Comparison of ENCODE assay signal across 8 cellular contexts in genomic region chr11:723120-723883, GRCh38. TPM values are rescaled to one million over a fixed set of nuclear protein-coding genes. Genes with fewer than 3 reads are reported as not detected.
A peak's percentile ranks its signal among the peaks of the same experiment; 100 is the strongest.
DNase-seq lines count a peak whose midpoint lies in the region; ATAC-seq and TF ChIP-seq lines count a peak whose summit lies in the region.

No MANE protein-coding gene starts in this region.

- WGBS in psoas muscle, 3 donors = 43 to 56% (median 51%) methylated on average over 8 of the region's 8 CpGs

- intact Hi-C loops in Right ventricle myocardium superior (cut with DNase I) (loop anchor here (10.0 kb wide), 2 partner anchors 59 to 169 kb away; no protein-coding TSS in a partner anchor), psoas muscle (cut with DNase I) (loop anchor here (2.0 to 5.0 kb wide), 3 partner anchors 61 to 169 kb away; no protein-coding TSS in a partner anchor)

- no peak overlapping the region for H3K27ac ChIP-seq in cardiac muscle cell
- no peak overlapping the region for H3K27ac ChIP-seq in psoas muscle
- H3K27ac ChIP-seq in effector memory CD4-positive, alpha-beta T cell (ENCODE audit: insufficient read depth, low read length, poor library complexity, severe bottlenecking) = no peak overlapping the region

- no peak for ATAC-seq in Right ventricle myocardium superior (ENCODE audit: poor library complexity)
- peak in 2 of 4 donors; percentile 25 to 29 for ATAC-seq in psoas muscle
- ATAC-seq in GM18511 (IDR thresholded peaks at IDR 0.05; ENCODE audit: unreplicated experiment) = no peak

- H3K36me3 ChIP-seq in cardiac muscle cell (no peaks in the 10 kb centered on the region), psoas muscle (ENCODE audit: insufficient read depth in 1 of 2, low read depth in 1 of 2) (no peaks in the 10 kb centered on the region)
- H3K36me3 ChIP-seq in effector memory CD4-positive, alpha-beta T cell (ENCODE audit: control insufficient read depth, insufficient read depth, low read length) = no peaks in the 10 kb centered on the region

- H3K27me3 ChIP-seq in cardiac muscle cell = peaks cover 74% of the 10 kb centered on the region
- H3K27me3 ChIP-seq in psoas muscle (ENCODE audit: insufficient read depth in 3 of 3, low read length in 2 of 3) = peaks cover 0 to 80% (median 39%) of the 10 kb centered on the region in 3 donors
- peaks cover 10% of the 10 kb centered on the region for H3K27me3 ChIP-seq in effector memory CD4-positive, alpha-beta T cell (replicated peaks; ENCODE audit: control insufficient read depth, insufficient read depth, low read length, poor library complexity, severe bottlenecking)

- peak; percentile 54 to 68 for DNase-seq in cardiac muscle cell (ENCODE audit: low read depth in 1 of 2, low spot score in 1 of 2)
- DNase-seq in Right ventricle myocardium superior = no peak
- peak; percentile 40 for DNase-seq in NCI-H2029 (lab: John Stamatoyannopoulos, UW)
- DNase-seq in activated CD8-positive, alpha-beta memory T cell treated with anti-CD3 and anti-CD28 coated beads, Interleukin-2, amount 50 U/mL, for 4 hours = peak; percentile 59
- peak; percentile 64 for DNase-seq in fibroblast of peridontal ligament (ENCODE audit: extremely low read depth)
- DNase-seq in psoas muscle = peak in 1 of 2 donors; percentile 31
- DNase-seq in effector memory CD4-positive, alpha-beta T cell = no peak

- H3K4me1 ChIP-seq in cardiac muscle cell (ENCODE audit: low read depth) (no peaks in the 10 kb centered on the region), psoas muscle (peaks cover 14% of the 10 kb centered on the region)
- H3K4me1 ChIP-seq in effector memory CD4-positive, alpha-beta T cell (ENCODE audit: control insufficient read depth, insufficient read depth, low read length, poor library complexity, severe bottlenecking) = peaks cover 47% of the 10 kb centered on the region

- H3K4me3 ChIP-seq in cardiac muscle cell (no peak overlapping the region), psoas muscle (no peak overlapping the region)
- no peak overlapping the region for H3K4me3 ChIP-seq in effector memory CD4-positive, alpha-beta T cell (ENCODE audit: insufficient read depth, low read depth, low read length, poor library complexity, severe bottlenecking)

- H3K9me3 ChIP-seq in cardiac muscle cell (ENCODE audit: low read depth) = no peaks in the 10 kb centered on the region
- no peaks in the 10 kb centered on the region for H3K9me3 ChIP-seq in psoas muscle
- no peaks in the 10 kb centered on the region for H3K9me3 ChIP-seq in effector memory CD4-positive, alpha-beta T cell (ENCODE audit: control insufficient read depth, low read length)

- TF ChIP-seq CTCF in cardiac muscle cell (IDR thresholded peaks at IDR 0.05; ENCODE audit: low read depth, low read length) = peak; percentile 54
- TF ChIP-seq CTCF in psoas muscle (IDR thresholded peaks at IDR 0.05) = peak; percentile 56

RNA-seq across cellular contexts. Expression of gene EPS8L2, which starts 17.3 kb away (rescaled TPM):
- 18.9 and 22.6 TPM in 2 replicates for total RNA-seq in cardiac muscle cell
- 25.7 and 27.4 TPM in 2 replicates for polyA plus RNA-seq in cardiac muscle cell
- 3.2 TPM for total RNA-seq in Right ventricle myocardium superior
- total RNA-seq in psoas muscle = 1 to 10 TPM in 3 of 4 donors, under 1 TPM in 1; 0.89 to 3.1 (median 1.5) TPM
- polyA plus RNA-seq in psoas muscle = under 1 TPM; 0.47 to 0.63 (median 0.56) TPM

RNA-seq across cellular contexts. Expression of gene TALDO1, which starts 24.0 kb away (rescaled TPM):
- 144 and 158 TPM in 2 replicates for total RNA-seq in cardiac muscle cell
- polyA plus RNA-seq in cardiac muscle cell = 163 and 174 TPM in 2 replicates
- total RNA-seq in Right ventricle myocardium superior = 90.1 TPM
- total RNA-seq in psoas muscle = 100 to 1,000 TPM in 1 of 4 donors, 10 to 100 TPM in 3; 77.7 to 140 (median 81.8) TPM
- 10 to 100 TPM; 58.7 to 77.6 (median 65.9) TPM for polyA plus RNA-seq in psoas muscle

RNA-seq across cellular contexts. Expression of gene TMEM80, which starts 27.7 kb away (rescaled TPM):
- total RNA-seq in cardiac muscle cell (53.4 and 70.5 TPM in 2 replicates), Right ventricle myocardium superior (9.1 TPM), psoas muscle (10 to 100 TPM in 2 of 4 donors, 1 to 10 TPM in 2; 5.9 to 15.7 (median 9.7) TPM)
- polyA plus RNA-seq in cardiac muscle cell (72.3 and 93.5 TPM in 2 replicates), psoas muscle (10 to 100 TPM in 2 of 3 donors, 1 to 10 TPM in 1; 7.4 to 16.3 (median 10.1) TPM)

RNA-seq across cellular contexts. Expression of gene DEAF1, which starts 28.3 kb away (rescaled TPM):
- 80.0 and 90.0 TPM in 2 replicates for total RNA-seq in cardiac muscle cell
- polyA plus RNA-seq in cardiac muscle cell = 88.6 and 124 TPM in 2 replicates
- 22.1 TPM for total RNA-seq in Right ventricle myocardium superior
- 10 to 100 TPM; 15.0 to 30.0 (median 21.0) TPM for total RNA-seq in psoas muscle
- polyA plus RNA-seq in psoas muscle = 10 to 100 TPM; 12.5 to 18.1 (median 15.3) TPM

RNA-seq across cellular contexts. Expression of gene GATD1, which starts 54.0 kb away (rescaled TPM):
- total RNA-seq in cardiac muscle cell = 62.2 and 64.1 TPM in 2 replicates
- polyA plus RNA-seq in cardiac muscle cell = 27.9 and 60.4 TPM in 2 replicates
- total RNA-seq in Right ventricle myocardium superior = 17.4 TPM
- total RNA-seq in psoas muscle = 10 to 100 TPM; 13.6 to 32.6 (median 22.2) TPM
- 10 to 100 TPM; 11.0 to 20.9 (median 17.7) TPM for polyA plus RNA-seq in psoas muscle

Comparison
In these comparisons a context has a peak if more than half of its experiments do, and no peak if none do; other contexts are left out.
1. DNase-seq: peak in cardiac muscle cell (2 of 2), NCI-H2029 (single experiment), activated CD8-positive, alpha-beta memory T cell treated with anti-CD3 and anti-CD28 coated beads, Interleukin-2, amount 50 U/mL, for 4 hours (single experiment) and fibroblast of peridontal ligament (single experiment); none in Right ventricle myocardium superior (single experiment) and effector memory CD4-positive, alpha-beta T cell (0 of 3).